ENCODE assay signal across 16 cellular contexts in the genomic region with DNA sequence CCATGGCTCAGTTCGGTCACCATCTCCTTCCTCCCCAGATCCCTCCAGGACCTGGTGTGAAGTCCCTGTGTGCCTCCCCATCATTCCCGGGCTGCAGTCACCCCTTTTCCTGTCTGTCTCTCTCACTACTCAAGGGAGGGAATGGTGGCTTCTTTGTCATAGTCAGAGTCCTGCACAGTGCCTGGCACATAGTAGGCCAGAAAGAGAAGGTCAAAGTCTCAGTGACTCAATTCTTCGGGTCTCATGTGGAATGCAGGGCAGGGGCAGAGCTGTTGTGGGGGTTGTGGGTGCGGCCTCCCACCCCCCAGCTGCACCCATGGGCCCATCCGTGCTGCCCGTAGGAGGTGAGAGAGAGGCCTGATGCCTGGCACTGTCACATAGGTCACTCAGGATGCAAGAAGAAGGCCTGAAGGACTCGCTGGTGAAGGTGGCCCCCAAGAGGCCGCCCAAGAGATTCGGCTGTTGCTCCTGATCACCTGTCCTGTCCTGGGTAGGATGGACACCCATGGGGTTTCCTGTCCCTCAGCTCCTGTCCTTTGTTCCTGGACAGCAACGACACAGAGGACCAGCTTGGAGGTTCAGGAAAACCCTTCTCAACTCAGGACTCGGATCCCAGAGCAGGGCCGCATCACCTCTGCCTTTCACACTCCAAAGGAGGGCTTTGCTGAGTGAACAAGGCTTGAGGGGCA. TPM values are rescaled to one million over a fixed set of nuclear protein-coding genes. Genes with fewer than 3 reads are reported as not detected.
"Had no signal": no experiment of that assay in that cellular context is flagged by ENCODE, and none has a peak within 500 bp of the region (broad histone marks: within the 10 kb centered on the region; RNA-seq: fewer than 3 reads in every experiment).

No MANE protein-coding gene starts in this region.

- H3K27me3 ChIP-seq: heart left ventricle, pancreas, thyroid gland, vagina had no signal

- DNase-seq: activated CD4-positive, alpha-beta T cell treated with anti-CD3 and anti-CD28 coated beads for 4 hours; activated naive CD4-positive, alpha-beta T cell treated with Interleukin-2 at 50 U/mL for 16 hours; caudate nucleus; effector CD4-positive, alpha-beta T cell; pancreas; small intestine; thyroid gland had no signal

- H3K27ac Mint-ChIP-seq: activated T-helper 1 cell treated with anti-CD3 and anti-CD28 coated beads, Interleukin-12 subunit alpha, Interleukin-12 subunit beta, Interleukin-2, Interleukin-4 antibody, amounts not matched to agents 30 ng/mL and 10 ng/mL and 1 ng/mL, durations not matched to agents 14 hours and 24 hours and 36 hours had no signal

- H3K4me3 Mint-ChIP-seq: activated T-helper 1 cell treated with anti-CD3 and anti-CD28 coated beads, Interleukin-12 subunit alpha, Interleukin-12 subunit beta, Interleukin-2, Interleukin-4 antibody, amounts not matched to agents 30 ng/mL and 10 ng/mL and 1 ng/mL, durations not matched to agents 14 hours and 24 hours and 36 hours had no signal

- H3K27ac ChIP-seq: coronary artery, heart left ventricle, pancreas, thyroid gland, vagina had no signal

- ATAC-seq: heart left ventricle, left lobe of liver, pancreas had no signal

- H3K9me3 ChIP-seq: heart left ventricle, pancreas, thyroid gland, vagina had no signal

- H3K4me1 ChIP-seq: pancreas had no signal

- H3K9me3 Mint-ChIP-seq: activated T-helper 1 cell treated with anti-CD3 and anti-CD28 coated beads, Interleukin-12 subunit alpha, Interleukin-12 subunit beta, Interleukin-2, Interleukin-4 antibody, amounts not matched to agents 30 ng/mL and 10 ng/mL and 1 ng/mL, durations not matched to agents 14 hours and 24 hours and 36 hours had no signal

- H3K36me3 ChIP-seq: heart left ventricle, pancreas, thyroid gland, vagina had no signal

- H3K4me3 ChIP-seq: coronary artery, heart left ventricle, pancreas, thyroid gland, vagina had no signal

RNA-seq across cellular contexts. Expression of a gene that starts 34.1 kb away (rescaled TPM):
- total RNA-seq: frontal cortex, renal cortical epithelial cell had no signal
- polyA plus RNA-seq: fibroblast of lung, neural cell had no signal
